ENCODE assay signal across 8 cellular contexts in genomic region chr12:121632069-121632970, GRCh38. TPM values are rescaled to one million over a fixed set of nuclear protein-coding genes. Genes with fewer than 3 reads are reported as not detected.
DNase-seq lines count a peak whose midpoint lies in the region; ATAC-seq and TF ChIP-seq lines count a peak whose summit lies in the region.

No MANE protein-coding gene starts in this region.

- peak overlapping the region; percentile 17 to 65 (median 34) for H3K27ac Mint-ChIP-seq in nephron

- no peaks in the 10 kb centered on the region for H3K9me3 Mint-ChIP-seq in nephron

- 81% methylated on average over 10 of the region's 11 CpGs for WGBS in HUES64

- H3K4me1 Mint-ChIP-seq in nephron, result peaks cover 54% of the 10 kb centered on the region

- peak overlapping the region in 1 of 3 experiments; percentile 5 for H3K4me3 Mint-ChIP-seq in nephron

- peak overlapping the region; percentile 52; the same call in 1 of the 2 replicates for H3K9ac ChIP-seq in HUES64 (ENCODE audit: low read depth, low read length)

- DNase-seq in AG08396 (ENCODE audit: low spot score) (peak; percentile 66), dermis blood vessel endothelial cell (peak; percentile 17), HT-29 (ENCODE audit: low spot score) (no peak), Ammon's horn (ENCODE audit: low spot score) (no peak)
- no peak for DNase-seq in activated CD8-positive, alpha-beta memory T cell treated with anti-CD3 and anti-CD28 coated beads, Interleukin-2, amount 50 U/mL, for 4 hours

- no peak overlapping the region for H3K4me3 ChIP-seq in HUES64 (ENCODE audit: low read length)

- H3K27me3 ChIP-seq in HUES64 (ENCODE audit: insufficient read depth, low read length), result no peaks in the 10 kb centered on the region

- ATAC-seq in HG03045 (IDR thresholded peaks at IDR 0.05; ENCODE audit: unreplicated experiment), result no peak

- H3K27ac ChIP-seq in HUES64 (ENCODE audit: low read depth, low read length), result peak overlapping the region; percentile 80

- H3K4me1 ChIP-seq in HUES64 (ENCODE audit: insufficient read depth, low read length), result peaks cover 34% of the 10 kb centered on the region

- TF ChIP-seq CTCF in nephron (IDR thresholded peaks at IDR 0.05; ENCODE audit: unreplicated experiment in 3 of 3), result no peak

- peaks cover 4% of the 10 kb centered on the region; the same call in 1 of the 2 replicates for H3K36me3 ChIP-seq in HUES64 (ENCODE audit: insufficient read depth, low read length)

- H3K36me3 Mint-ChIP-seq in nephron (ENCODE audit: low read depth), result no peaks in the 10 kb centered on the region

- no peaks in the 10 kb centered on the region for H3K9me3 ChIP-seq in HUES64 (ENCODE audit: insufficient read depth, low read depth, low read length)

- no peaks in the 10 kb centered on the region for H3K27me3 Mint-ChIP-seq in nephron (ENCODE audit: low read depth)

RNA-seq across cellular contexts. Expression of gene ORAI1, which starts 6.0 kb away (rescaled TPM):
- polyA plus RNA-seq in HUES64 (2013, experiment 1 of 2), result 14.5 TPM
- 15.8 TPM for polyA plus RNA-seq in HUES64 (2013, experiment 2 of 2)
- 20.3 and 35.2 TPM in 2 replicates for total RNA-seq in dermis blood vessel endothelial cell
- total RNA-seq in HT-29 (2014; rRNA removed; shearing (Covaris generic)), result 16.9 and 19.9 TPM in 2 replicates

RNA-seq across cellular contexts. Expression of gene MORN3, which starts 37.1 kb away (rescaled TPM):
- polyA plus RNA-seq in HUES64 (2013, experiment 1 of 2), result 0.25 TPM
- polyA plus RNA-seq in HUES64 (2013, experiment 2 of 2), result 0.32 TPM
- total RNA-seq in dermis blood vessel endothelial cell, result 0.28 TPM in 1 of 2 replicates, not detected in the other
- total RNA-seq in HT-29 (2014; rRNA removed; shearing (Covaris generic)), result 0.05 and 0.13 TPM in 2 replicates

RNA-seq across cellular contexts. Expression of gene KDM2B, which starts 51.5 kb away (rescaled TPM):
- 83.7 TPM for polyA plus RNA-seq in HUES64 (2013, experiment 1 of 2)
- polyA plus RNA-seq in HUES64 (2013, experiment 2 of 2), result 82.7 TPM
- total RNA-seq in dermis blood vessel endothelial cell, result 29.4 and 32.0 TPM in 2 replicates
- total RNA-seq in HT-29 (2014; rRNA removed; shearing (Covaris generic)), result 29.6 and 38.4 TPM in 2 replicates

Comparison
In these comparisons a context has a peak if more than half of its experiments do, and no peak if none do; other contexts are left out.
1. DNase-seq: peak in AG08396 (single experiment) and dermis blood vessel endothelial cell (single experiment); none in HT-29 (single experiment), Ammon's horn (single experiment) and activated CD8-positive, alpha-beta memory T cell treated with anti-CD3 and anti-CD28 coated beads, Interleukin-2, amount 50 U/mL, for 4 hours (single experiment).